ENCODE assay signal across 17 cellular contexts in the genomic region with DNA sequence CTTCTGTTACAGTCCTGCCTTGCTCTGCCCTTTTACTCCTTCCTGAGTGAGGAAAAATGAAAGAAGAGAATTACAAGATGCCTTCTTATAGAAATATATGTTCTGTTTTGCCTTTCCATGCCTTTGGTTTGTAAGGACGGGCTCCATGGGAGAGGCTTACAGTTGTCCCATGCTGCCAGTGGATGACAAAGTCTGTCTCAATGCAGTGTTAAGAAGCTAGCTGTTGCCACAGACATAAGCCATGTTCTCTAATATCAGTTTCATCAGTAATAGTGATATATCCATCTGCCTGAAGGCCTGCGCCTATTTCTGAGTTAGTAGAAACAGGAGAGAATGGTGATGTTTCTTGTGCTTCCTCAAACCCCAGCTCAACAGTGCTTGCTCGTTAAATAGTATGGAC. TPM values are rescaled to one million over a fixed set of nuclear protein-coding genes. Genes with fewer than 3 reads are reported as not detected.
A peak's percentile ranks its signal among the peaks of the same experiment; 100 is the strongest.
DNase-seq lines count a peak whose midpoint lies in the region; ATAC-seq and TF ChIP-seq lines count a peak whose summit lies in the region.
"Had no signal": no experiment of that assay in that cellular context is flagged by ENCODE, and none has a peak within 500 bp of the region (broad histone marks: within the 10 kb centered on the region; RNA-seq: fewer than 3 reads in every experiment).

No MANE protein-coding gene starts in this region.

- no peaks in the 10 kb centered on the region for H3K9me2 ChIP-seq in SK-N-SH

- no peak for TF ChIP-seq RAD21 in SK-N-SH (IDR thresholded peaks at IDR 0.05; ENCODE audit: low read length)

- H3K27me3 ChIP-seq in SK-N-SH (ENCODE audit: insufficient read depth) (no peaks in the 10 kb centered on the region), psoas muscle (ENCODE audit: insufficient read depth in 3 of 3, low read length in 2 of 3) (no peaks in the 10 kb centered on the region)
- H3K27me3 ChIP-seq: BE2C, BLaER1 had no signal

- no peaks in the 10 kb centered on the region for H3K9me3 ChIP-seq in SK-N-SH
- H3K9me3 ChIP-seq in psoas muscle, result no peaks in the 10 kb centered on the region
- H3K9me3 ChIP-seq: A549, BE2C had no signal

- TF ChIP-seq CTCF in SK-N-SH (IDR thresholded peaks at IDR 0.05) (no peak), psoas muscle (IDR thresholded peaks at IDR 0.05) (no peak)

- H3K79me2 ChIP-seq in SK-N-SH (ENCODE audit: insufficient read depth), result no peaks in the 10 kb centered on the region

- DNase-seq in SK-N-SH (peak; percentile 24), psoas muscle (no peak), Ammon's horn (ENCODE audit: low spot score) (no peak)
- DNase-seq: AML-193; BE2C; C1 segment of cervical spinal cord; CD4-positive, alpha-beta memory T cell; CD4-positive, CD25-positive, alpha-beta regulatory T cell; CD8-positive, alpha-beta memory T cell; COR-L47; DMS79 treated with DMSO at 0.1 percent for 48 hours; GF-D8 had no signal

- H3K4me3 ChIP-seq in SK-N-SH (ENCODE audit: low read depth in 2 of 2, low read length in 1 of 2) (no peak overlapping the region), psoas muscle (no peak overlapping the region)
- H3K4me3 ChIP-seq: A549, BLaER1 had no signal

- TF ChIP-seq EP300 in SK-N-SH (IDR thresholded peaks at IDR 0.05; ENCODE audit: borderline replicate concordance in 1 of 2, low read depth in 1 of 2, low read length in 1 of 2), result no peak

- CTCF ChIA-PET in SK-N-SH (lab: Yijun Ruan, JAX), result interaction anchor here (1.6 kb wide), 1 partner anchor 517 kb away, joined by 4 read pairs; no protein-coding TSS in a partner anchor

- intact Hi-C loops in psoas muscle (cut with DNase I), result no loop called here

- ATAC-seq in SK-N-SH treated with all-trans-retinoic acid at 6 μM for 48 hours (no peak), psoas muscle (peak in 3 of 4 donors; percentile 44 to 75 (median 59)), HG03469 (IDR thresholded peaks at IDR 0.05; ENCODE audit: unreplicated experiment) (no peak)
- ATAC-seq: A549 had no signal

- H2AFZ ChIP-seq in SK-N-SH (ENCODE audit: low read depth), result no peak overlapping the region

- H3K36me3 ChIP-seq in SK-N-SH (replicated peaks in 1 of 2; ENCODE audit: control insufficient read depth in 1 of 2, insufficient read depth in 2 of 2, low read length in 1 of 2) (peaks cover 0 to 10% of the 10 kb centered on the region in 2 experiments), psoas muscle (ENCODE audit: insufficient read depth in 1 of 2, low read depth in 1 of 2) (peaks cover 0 to 32% of the 10 kb centered on the region in 2 donors)
- H3K36me3 ChIP-seq: BE2C had no signal

- no peaks in the 10 kb centered on the region for H4K20me1 ChIP-seq in SK-N-SH (ENCODE audit: insufficient read depth)
- H4K20me1 ChIP-seq: BLaER1 had no signal

- H3K9ac ChIP-seq in SK-N-SH, result no peak overlapping the region
- H3K9ac ChIP-seq: BLaER1 had no signal

- no peaks in the 10 kb centered on the region for H3F3A ChIP-seq in SK-N-SH (replicated peaks; ENCODE audit: insufficient read depth)

- no peaks in the 10 kb centered on the region for H3K4me1 ChIP-seq in SK-N-SH (ENCODE audit: control insufficient read depth in 1 of 2, insufficient read depth in 2 of 2, low read depth in 1 of 2, low read length in 1 of 2)
- no peaks in the 10 kb centered on the region for H3K4me1 ChIP-seq in psoas muscle
- H3K4me1 ChIP-seq: A549, BE2C, BLaER1 had no signal

- no peak overlapping the region for H3K4me2 ChIP-seq in SK-N-SH
- H3K4me2 ChIP-seq: A549, BLaER1 had no signal

- POLR2A ChIA-PET in SK-N-SH (lab: Yijun Ruan, JAX), result no interaction called here

- H3K27ac ChIP-seq in SK-N-SH (ENCODE audit: low read depth in 2 of 2, low read length in 1 of 2), result no peak overlapping the region
- H3K27ac ChIP-seq in psoas muscle, result no peak overlapping the region
- H3K27ac ChIP-seq: 22Rv1, A549, BLaER1 had no signal

- WGBS in SK-N-SH (ENCODE audit: low lambda C conversion rate), result 94% methylated on average over 3 of the region's 3 CpGs
- WGBS in psoas muscle, 3 donors, result 72 to 97% (median 86%) methylated on average over 3 of the region's 3 CpGs

TF ChIP-seq in SK-N-SH, 30 proteins besides CTCF, POLR2A, EP300 and RAD21:
- TF ChIP-seq, protein P1, sequence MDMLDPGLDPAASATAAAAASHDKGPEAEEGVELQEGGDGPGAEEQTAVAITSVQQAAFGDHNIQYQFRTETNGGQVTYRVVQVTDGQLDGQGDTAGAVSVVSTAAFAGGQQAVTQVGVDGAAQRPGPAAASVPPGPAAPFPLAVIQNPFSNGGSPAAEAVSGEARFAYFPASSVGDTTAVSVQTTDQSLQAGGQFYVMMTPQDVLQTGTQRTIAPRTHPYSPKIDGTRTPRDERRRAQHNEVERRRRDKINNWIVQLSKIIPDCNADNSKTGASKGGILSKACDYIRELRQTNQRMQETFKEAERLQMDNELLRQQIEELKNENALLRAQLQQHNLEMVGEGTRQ (IDR thresholded peaks at IDR 0.05; ENCODE audit: borderline replicate concordance, low read depth, low read length), result no peak
- TF ChIP-seq, protein P2, sequence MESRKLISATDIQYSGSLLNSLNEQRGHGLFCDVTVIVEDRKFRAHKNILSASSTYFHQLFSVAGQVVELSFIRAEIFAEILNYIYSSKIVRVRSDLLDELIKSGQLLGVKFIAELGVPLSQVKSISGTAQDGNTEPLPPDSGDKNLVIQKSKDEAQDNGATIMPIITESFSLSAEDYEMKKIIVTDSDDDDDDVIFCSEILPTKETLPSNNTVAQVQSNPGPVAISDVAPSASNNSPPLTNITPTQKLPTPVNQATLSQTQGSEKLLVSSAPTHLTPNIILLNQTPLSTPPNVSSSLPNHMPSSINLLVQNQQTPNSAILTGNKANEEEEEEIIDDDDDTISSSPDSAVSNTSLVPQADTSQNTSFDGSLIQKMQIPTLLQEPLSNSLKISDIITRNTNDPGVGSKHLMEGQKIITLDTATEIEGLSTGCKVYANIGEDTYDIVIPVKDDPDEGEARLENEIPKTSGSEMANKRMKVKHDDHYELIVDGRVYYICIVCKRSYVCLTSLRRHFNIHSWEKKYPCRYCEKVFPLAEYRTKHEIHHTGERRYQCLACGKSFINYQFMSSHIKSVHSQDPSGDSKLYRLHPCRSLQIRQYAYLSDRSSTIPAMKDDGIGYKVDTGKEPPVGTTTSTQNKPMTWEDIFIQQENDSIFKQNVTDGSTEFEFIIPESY (IDR thresholded peaks at IDR 0.05; ENCODE audit: borderline replicate concordance, low read depth), result no peak
TF ChIP-seq in SK-N-SH: peak in this region for 0.

TF ChIP-seq in SK-N-SH treated with all-trans-retinoic acid at 6 μM for 48 hours, 23 proteins besides CTCF, POLR2A, EP300 and RAD21 (continues in another document):
- TF ChIP-seq ZFP3 (CRISPR knock-in tag; IDR thresholded peaks at IDR 0.05) (no peak), ZFP30 (CRISPR knock-in tag; IDR thresholded peaks at IDR 0.05) (no peak), TCF4 (CRISPR knock-in tag; IDR thresholded peaks at IDR 0.05; ENCODE audit: borderline replicate concordance) (no peak), RARB (CRISPR knock-in tag; IDR thresholded peaks at IDR 0.05) (no peak), ZNF565 (CRISPR knock-in tag; conservative IDR thresholded peaks at IDR 0.05; ENCODE audit: low read depth) (no peak), PPARA (CRISPR knock-in tag; IDR thresholded peaks at IDR 0.05; ENCODE audit: borderline replicate concordance) (no peak), ARNTL (CRISPR knock-in tag; IDR thresholded peaks at IDR 0.05; ENCODE audit: borderline replicate concordance, low read depth) (no peak), ZC3H10 (CRISPR knock-in tag; IDR thresholded peaks at IDR 0.05) (no peak)
- TF ChIP-seq, protein P3, sequence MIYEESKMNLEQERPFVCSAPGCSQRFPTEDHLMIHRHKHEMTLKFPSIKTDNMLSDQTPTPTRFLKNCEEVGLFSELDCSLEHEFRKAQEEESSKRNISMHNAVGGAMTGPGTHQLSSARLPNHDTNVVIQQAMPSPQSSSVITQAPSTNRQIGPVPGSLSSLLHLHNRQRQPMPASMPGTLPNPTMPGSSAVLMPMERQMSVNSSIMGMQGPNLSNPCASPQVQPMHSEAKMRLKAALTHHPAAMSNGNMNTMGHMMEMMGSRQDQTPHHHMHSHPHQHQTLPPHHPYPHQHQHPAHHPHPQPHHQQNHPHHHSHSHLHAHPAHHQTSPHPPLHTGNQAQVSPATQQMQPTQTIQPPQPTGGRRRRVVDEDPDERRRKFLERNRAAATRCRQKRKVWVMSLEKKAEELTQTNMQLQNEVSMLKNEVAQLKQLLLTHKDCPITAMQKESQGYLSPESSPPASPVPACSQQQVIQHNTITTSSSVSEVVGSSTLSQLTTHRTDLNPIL (CRISPR knock-in tag; IDR thresholded peaks at IDR 0.05; ENCODE audit: low read depth), result no peak
- TF ChIP-seq, protein P4, sequence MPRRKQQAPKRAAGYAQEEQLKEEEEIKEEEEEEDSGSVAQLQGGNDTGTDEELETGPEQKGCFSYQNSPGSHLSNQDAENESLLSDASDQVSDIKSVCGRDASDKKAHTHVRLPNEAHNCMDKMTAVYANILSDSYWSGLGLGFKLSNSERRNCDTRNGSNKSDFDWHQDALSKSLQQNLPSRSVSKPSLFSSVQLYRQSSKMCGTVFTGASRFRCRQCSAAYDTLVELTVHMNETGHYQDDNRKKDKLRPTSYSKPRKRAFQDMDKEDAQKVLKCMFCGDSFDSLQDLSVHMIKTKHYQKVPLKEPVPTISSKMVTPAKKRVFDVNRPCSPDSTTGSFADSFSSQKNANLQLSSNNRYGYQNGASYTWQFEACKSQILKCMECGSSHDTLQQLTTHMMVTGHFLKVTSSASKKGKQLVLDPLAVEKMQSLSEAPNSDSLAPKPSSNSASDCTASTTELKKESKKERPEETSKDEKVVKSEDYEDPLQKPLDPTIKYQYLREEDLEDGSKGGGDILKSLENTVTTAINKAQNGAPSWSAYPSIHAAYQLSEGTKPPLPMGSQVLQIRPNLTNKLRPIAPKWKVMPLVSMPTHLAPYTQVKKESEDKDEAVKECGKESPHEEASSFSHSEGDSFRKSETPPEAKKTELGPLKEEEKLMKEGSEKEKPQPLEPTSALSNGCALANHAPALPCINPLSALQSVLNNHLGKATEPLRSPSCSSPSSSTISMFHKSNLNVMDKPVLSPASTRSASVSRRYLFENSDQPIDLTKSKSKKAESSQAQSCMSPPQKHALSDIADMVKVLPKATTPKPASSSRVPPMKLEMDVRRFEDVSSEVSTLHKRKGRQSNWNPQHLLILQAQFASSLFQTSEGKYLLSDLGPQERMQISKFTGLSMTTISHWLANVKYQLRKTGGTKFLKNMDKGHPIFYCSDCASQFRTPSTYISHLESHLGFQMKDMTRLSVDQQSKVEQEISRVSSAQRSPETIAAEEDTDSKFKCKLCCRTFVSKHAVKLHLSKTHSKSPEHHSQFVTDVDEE (CRISPR knock-in tag; IDR thresholded peaks at IDR 0.05), result no peak

RNA-seq across cellular contexts. Expression of a gene that starts 27.8 kb away (rescaled TPM):
- 13.6 and 14.7 TPM in 2 replicates for polyA plus RNA-seq in SK-N-SH (2012; rRNA removed)
- 16.8 and 18.2 TPM in 2 replicates for polyA plus RNA-seq in SK-N-SH (2012; cell fraction: cytosol; rRNA removed)
- 7.3 and 12.9 TPM in 2 replicates for polyA plus RNA-seq in SK-N-SH (2012; cell fraction: nucleus; rRNA removed)
- 10 to 100 TPM; 20.6 to 32.4 (median 27.0) TPM for total RNA-seq in psoas muscle
- 10 to 100 TPM; 14.9 to 29.7 (median 23.9) TPM for polyA plus RNA-seq in psoas muscle

RNA-seq across cellular contexts. Expression of a gene that starts 28.0 kb away (rescaled TPM):
- polyA plus RNA-seq in SK-N-SH (2012; rRNA removed) (47.2 and 49.3 TPM in 2 replicates), psoas muscle (10 to 100 TPM; 18.2 to 50.5 (median 22.5) TPM)
- 51.7 and 60.0 TPM in 2 replicates for polyA plus RNA-seq in SK-N-SH (2012; cell fraction: cytosol; rRNA removed)
- polyA plus RNA-seq in SK-N-SH (2012; cell fraction: nucleus; rRNA removed), result 82.2 and 110 TPM in 2 replicates
- 10 to 100 TPM; 23.8 to 36.2 (median 31.5) TPM for total RNA-seq in psoas muscle

Comparison
In these comparisons a context has a peak if more than half of its experiments do, and no peak if none do; other contexts are left out.
1. ATAC-seq: peak in psoas muscle (3 of 4); none in SK-N-SH treated with all-trans-retinoic acid at 6 μM for 48 hours (single experiment) and HG03469 (single experiment).